In genomic region chr7:92720604-92721350, GRCh38 we compare ENCODE assay signal across 10 cellular contexts.
DNase-seq lines count a peak whose midpoint lies in the region; ATAC-seq lines count a peak whose summit lies in the region.
"Had no signal": no experiment of that assay in that cellular context is flagged by ENCODE, and none has a peak within 500 bp of the region (broad histone marks: within the 10 kb centered on the region; RNA-seq: fewer than 3 reads in every experiment).

No MANE protein-coding gene starts in this region.

- no peaks in the 10 kb centered on the region for H3K27me3 ChIP-seq in effector memory CD4-positive, alpha-beta T cell (replicated peaks; ENCODE audit: control insufficient read depth, insufficient read depth, low read length, poor library complexity, severe bottlenecking)
- H3K27me3 ChIP-seq: dorsolateral prefrontal cortex had no signal

- H3K4me1 ChIP-seq in effector memory CD4-positive, alpha-beta T cell (ENCODE audit: control insufficient read depth, insufficient read depth, low read length, poor library complexity, severe bottlenecking) = peaks cover 9% of the 10 kb centered on the region

- no peaks in the 10 kb centered on the region for H3K9me3 ChIP-seq in effector memory CD4-positive, alpha-beta T cell (ENCODE audit: control insufficient read depth, low read length)

- H3K27ac Mint-ChIP-seq in activated CD4-positive, alpha-beta memory T cell treated with anti-CD3 and anti-CD28 coated beads for 36 hours = peak overlapping the region; percentile 45

- no peaks in the 10 kb centered on the region for H3K27me3 Mint-ChIP-seq in activated CD4-positive, alpha-beta memory T cell treated with anti-CD3 and anti-CD28 coated beads for 36 hours

- H3K36me3 Mint-ChIP-seq in activated CD4-positive, alpha-beta memory T cell treated with anti-CD3 and anti-CD28 coated beads for 36 hours = peaks cover 61% of the 10 kb centered on the region

- H3K36me3 ChIP-seq in effector memory CD4-positive, alpha-beta T cell (ENCODE audit: control insufficient read depth, insufficient read depth, low read length) = peaks cover 7% of the 10 kb centered on the region

- intact Hi-C loops in activated CD4-positive, alpha-beta memory T cell treated with anti-CD3 and anti-CD28 coated beads for 36 hours (cut with micrococcal nuclease) = no loop called here

- no peak overlapping the region for H3K4me3 ChIP-seq in effector memory CD4-positive, alpha-beta T cell (ENCODE audit: insufficient read depth, low read depth, low read length, poor library complexity, severe bottlenecking)
- H3K4me3 ChIP-seq: dorsolateral prefrontal cortex had no signal

- H3K4me1 Mint-ChIP-seq in activated CD4-positive, alpha-beta memory T cell treated with anti-CD3 and anti-CD28 coated beads for 36 hours (ENCODE audit: low read depth) = peaks cover 61% of the 10 kb centered on the region

- no peaks in the 10 kb centered on the region for H3K9me3 Mint-ChIP-seq in activated CD4-positive, alpha-beta memory T cell treated with anti-CD3 and anti-CD28 coated beads for 36 hours

- ATAC-seq in GM18499 (IDR thresholded peaks at IDR 0.05; ENCODE audit: insufficient read depth, unreplicated experiment) = peak; percentile 45
- peak; percentile 71 for ATAC-seq in GM19455 (IDR thresholded peaks at IDR 0.05; ENCODE audit: unreplicated experiment)
- peak; percentile 54 for ATAC-seq in HG03095 (IDR thresholded peaks at IDR 0.05; ENCODE audit: unreplicated experiment)

- CTCF ChIA-PET in activated CD4-positive, alpha-beta memory T cell treated with anti-CD3 and anti-CD28 coated beads for 36 hours (lab: Charles Lee) = interaction anchor here (1.0 to 1.8 kb wide), 3 partner anchors 8 to 99 kb away, joined by 3 to 9 read pairs (median 3); no protein-coding TSS in a partner anchor

- POLR2A ChIA-PET in activated CD4-positive, alpha-beta memory T cell treated with anti-CD3 and anti-CD28 coated beads for 36 hours (lab: Charles Lee) = no interaction called here

- DNase-seq in activated CD4-positive, alpha-beta memory T cell treated with anti-CD3 and anti-CD28 coated beads for 36 hours = no peak
- DNase-seq in SKM-1 treated with dmso at 0.1 percent for 144 hours (lab: John Stamatoyannopoulos, UW; ENCODE audit: unreplicated experiment) = no peak
- DNase-seq in T-helper 9 cell = no peak
- no peak for DNase-seq in effector memory CD4-positive, alpha-beta T cell
- no peak for DNase-seq in activated T-cell treated with anti-CD3 and anti-CD28 coated beads, Interleukin-2, amount 50 U/mL, for 48 hours
- DNase-seq: dorsolateral prefrontal cortex, NCI-H1417 treated with DMSO at 0.1 percent for 48 hours had no signal

- H3K27ac ChIP-seq in effector memory CD4-positive, alpha-beta T cell (ENCODE audit: insufficient read depth, low read length, poor library complexity, severe bottlenecking) = no peak overlapping the region

- no peak overlapping the region for H3K4me3 Mint-ChIP-seq in activated CD4-positive, alpha-beta memory T cell treated with anti-CD3 and anti-CD28 coated beads for 36 hours
